Comparison of ENCODE assay signal across 8 cellular contexts in the genomic region with DNA sequence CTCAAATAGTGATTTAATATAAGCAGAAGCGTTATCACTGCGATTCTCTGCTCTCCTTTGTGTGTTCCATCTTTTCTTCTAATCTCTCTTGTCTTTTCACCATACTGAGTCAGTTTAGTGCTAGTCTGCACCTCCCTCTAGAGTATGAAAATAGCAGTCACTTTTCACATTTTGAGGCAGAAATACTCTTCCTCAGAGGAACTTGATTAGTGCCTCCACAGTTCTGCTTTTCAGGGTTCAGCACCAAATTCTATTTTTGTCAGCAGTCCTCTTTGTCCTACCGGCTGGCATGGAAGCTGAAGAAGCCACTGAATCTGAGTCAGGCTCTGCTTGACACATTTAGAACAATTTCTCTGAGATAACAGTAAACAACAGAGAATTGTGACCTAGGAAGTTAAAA. TPM values are rescaled to one million over a fixed set of nuclear protein-coding genes. Genes with fewer than 3 reads are reported as not detected.
DNase-seq lines count a peak whose midpoint lies in the region; ATAC-seq and TF ChIP-seq lines count a peak whose summit lies in the region.

No MANE protein-coding gene starts in this region.

- H3K4me3 ChIP-seq in heart right ventricle (no peak overlapping the region), sigmoid colon (no peak overlapping the region)

- H3K9me3 ChIP-seq in heart right ventricle (peaks cover 0 to 6% (median 0%) of the 10 kb centered on the region in 11 donors), sigmoid colon (no peaks in the 10 kb centered on the region)

- ATAC-seq in HG02884 (IDR thresholded peaks at IDR 0.05; ENCODE audit: unreplicated experiment) = peak; percentile 78
- ATAC-seq in GM18505 (IDR thresholded peaks at IDR 0.05; ENCODE audit: unreplicated experiment) = no peak
- no peak for ATAC-seq in heart right ventricle

- WGBS in heart right ventricle, 2 donors = 48 to 61% methylated on average over 3 of the region's 3 CpGs
- WGBS in sigmoid colon, 2 donors = 66 to 74% methylated on average over 3 of the region's 3 CpGs

- no peak for TF ChIP-seq EP300 in sigmoid colon (IDR thresholded peaks at IDR 0.05)

- intact Hi-C loops in heart right ventricle (cut with DNase I) = no loop called here
- intact Hi-C loops in sigmoid colon (cut with DNase I) = no loop called here

- DNase-seq in DMS53 treated with DMSO at 0.1 percent for 48 hours (lab: John Stamatoyannopoulos, UW; ENCODE audit: unreplicated experiment) (peak; percentile 33), SIG-M5 (lab: John Stamatoyannopoulos, UW) (peak; percentile 0), iris pigment epithelial cell (ENCODE audit: low read depth) (peak; percentile 64), heart right ventricle (no peak), sigmoid colon (no peak)
- no peak for DNase-seq in activated effector memory CD4-positive, alpha-beta T cell treated with Interleukin-2 at 50 U/mL for 16 hours

- H3K27ac ChIP-seq in heart right ventricle = no peak overlapping the region
- no peak overlapping the region for H3K27ac ChIP-seq in sigmoid colon

- H3K4me1 ChIP-seq in heart right ventricle (peaks cover 0 to 3% (median 0%) of the 10 kb centered on the region in 9 donors), sigmoid colon (no peaks in the 10 kb centered on the region)

- no peaks in the 10 kb centered on the region for H3K36me3 ChIP-seq in heart right ventricle
- H3K36me3 ChIP-seq in sigmoid colon = no peaks in the 10 kb centered on the region

- TF ChIP-seq CTCF in heart right ventricle (IDR thresholded peaks at IDR 0.05) (peak in 4 of 9 donors; percentile 12 to 31 (median 22)), sigmoid colon (IDR thresholded peaks at IDR 0.05) (no peak)

- no peak for TF ChIP-seq POLR2A in GM18505 (IDR thresholded peaks at IDR 0.05; ENCODE audit: borderline replicate concordance, extremely low read depth, insufficient read depth, insufficient read length)
- no peak for TF ChIP-seq POLR2A in sigmoid colon (IDR thresholded peaks at IDR 0.05)

- H3K27me3 ChIP-seq in heart right ventricle = no peaks in the 10 kb centered on the region
- H3K27me3 ChIP-seq in sigmoid colon = no peaks in the 10 kb centered on the region

RNA-seq across cellular contexts. Expression of a gene that starts 49.7 kb away (rescaled TPM):
- total RNA-seq in heart right ventricle (10 to 100 TPM; 47.4 to 71.7 (median 63.7) TPM), sigmoid colon (10 to 100 TPM; 41.1 to 55.1 (median 44.5) TPM)
- polyA plus RNA-seq in heart right ventricle (10 to 100 TPM; 13.5 to 27.3 TPM), sigmoid colon (10 to 100 TPM in 1 of 3 donors, 1 to 10 TPM in 2; 6.0 to 15.9 (median 7.6) TPM)

Comparison
In these comparisons a context has a peak if more than half of its experiments do, and no peak if none do; other contexts are left out.
1. DNase-seq: peak in DMS53 treated with DMSO at 0.1 percent for 48 hours (single experiment), SIG-M5 (single experiment) and iris pigment epithelial cell (single experiment); none in activated effector memory CD4-positive, alpha-beta T cell treated with Interleukin-2 at 50 U/mL for 16 hours (single experiment), heart right ventricle (0 of 2) and sigmoid colon (single experiment).